Comparison of ENCODE assay signal across 8 cellular contexts in genomic region chr18:63319383-63320040, GRCh38. TPM values are rescaled to one million over a fixed set of nuclear protein-coding genes. Genes with fewer than 3 reads are reported as not detected.
DNase-seq lines count a peak whose midpoint lies in the region; ATAC-seq, FAIRE-seq and TF ChIP-seq lines count a peak whose summit lies in the region.

TSS of gene BCL2 (minus strand) at chr18:63319769.

- no peak for TF ChIP-seq RAD21 in K562 (CRISPR knock-in tag; conservative IDR thresholded peaks at IDR 0.05 in 1 of 2, IDR thresholded peaks at IDR 0.05 in 1 of 2)

- H4K20me1 ChIP-seq in PC-9 (ENCODE audit: insufficient read depth): no peaks in the 10 kb centered on the region
- no peaks in the 10 kb centered on the region for H4K20me1 ChIP-seq in K562 (replicated peaks; ENCODE audit: control insufficient read depth, insufficient read depth, low read length)

- DNase-seq in AG09319 (ENCODE audit: extremely low read depth, low read depth) (peak; percentile 4), PC-9 (peak in 1 of 2 experiments; percentile 16), K562 (ENCODE audit: extremely low read depth in 1 of 4, low spot score in 3 of 4) (peak in 2 of 4 experiments; percentile 28), sigmoid colon (peak; percentile 82), LoVo (ENCODE audit: low spot score) (no peak)

- FAIRE-seq in K562 (lab: Jason Lieb, UNC): no peak

- no peak for TF ChIP-seq CTCF in AG09319 (IDR thresholded peaks at IDR 0.05; ENCODE audit: low read depth, low read length)
- TF ChIP-seq CTCF in PC-9 (conservative IDR thresholded peaks at IDR 0.05): no peak
- TF ChIP-seq CTCF in K562 (IDR thresholded peaks at IDR 0.05 in 2 of 3, conservative IDR thresholded peaks at IDR 0.05 in 1 of 3; ENCODE audit: insufficient read depth in 2 of 3, low read depth in 1 of 3, low read length in 3 of 3): no peak
- no peak for TF ChIP-seq CTCF in sigmoid colon (IDR thresholded peaks at IDR 0.05)

- H3K79me2 ChIP-seq in PC-9 (ENCODE audit: low read depth) (no peaks in the 10 kb centered on the region), K562 (ENCODE audit: control insufficient read depth, insufficient read depth, low read length) (no peaks in the 10 kb centered on the region)

- CTCF ChIA-PET in PC-9 (lab: Charles Lee) (interaction anchor here (0.7 kb wide), 1 partner anchor 684 kb away, joined by 4 read pairs; no protein-coding TSS in a partner anchor), K562 (lab: Yijun Ruan, JAX; ENCODE audit: low intra/inter-chr PET ratio) (interaction anchor here (0.6 kb wide), 1 partner anchor 406 kb away, joined by 3 read pairs; no protein-coding TSS in a partner anchor)

- TF ChIP-seq EP300 in K562 (IDR thresholded peaks at IDR 0.05; ENCODE audit: low read length) (no peak), sigmoid colon (IDR thresholded peaks at IDR 0.05) (no peak)

- H3K4me3 ChIP-seq in PC-9 (peak within 1 kb of the TSS; percentile 87), K562 (peak within 1 kb of the TSS; percentile 46), iPS-18c (ENCODE audit: insufficient read depth, low read depth, low read length) (peak within 1 kb of the TSS; percentile 64), sigmoid colon (peak within 1 kb of the TSS; percentile 64 to 75 (median 73))

- in situ Hi-C loops in K562 (cut with MboI): loop anchor here (5.0 kb wide), 1 partner anchor 302 kb away; no protein-coding TSS in a partner anchor

- H3K4me2 ChIP-seq in PC-9 (peak within 1 kb of the TSS; percentile 90), K562 (ENCODE audit: insufficient read depth, low read length) (peak within 1 kb of the TSS; percentile 76)

- H3K9me1 ChIP-seq in K562 (ENCODE audit: control insufficient read depth, insufficient read depth, low read length): no peaks in the 10 kb centered on the region

- no peaks in the 10 kb centered on the region for H3K9me2 ChIP-seq in PC-9 (ENCODE audit: insufficient read depth)

- POLR2A ChIA-PET in PC-9 (lab: Charles Lee; ENCODE audit: unreplicated experiment) (no interaction called here), K562 (lab: Yijun Ruan, JAX) (interaction anchor here (1.2 kb wide), 1 partner anchor 167 kb away, joined by 3 read pairs; no protein-coding TSS in a partner anchor)

- peak within 1 kb of the TSS; percentile 63 to 92 for H3K9ac ChIP-seq in K562 (ENCODE audit: insufficient read depth in 1 of 2, low read depth in 2 of 2, low read length in 2 of 2)

- peaks cover 18% of the 10 kb centered on the region; the same call in 1 of the 2 replicates for H3K4me1 ChIP-seq in PC-9 (replicated peaks; ENCODE audit: insufficient read depth)
- H3K4me1 ChIP-seq in K562 (replicated peaks in 1 of 2; ENCODE audit: control insufficient read depth in 2 of 2, insufficient read depth in 2 of 2, low read length in 2 of 2): peaks cover 7 to 17% of the 10 kb centered on the region in 2 experiments; a peak in 4 of 5 replicates
- H3K4me1 ChIP-seq in sigmoid colon: peaks cover 0 to 53% (median 34%) of the 10 kb centered on the region in 4 donors

- H3K27ac ChIP-seq in PC-9 (0 out of 2 replicates have a peak within 1 kb of the TSS, but pooled peaks have one; percentile 43), K562 (ENCODE audit: extremely low read depth, low read depth, low read length) (peak within 1 kb of the TSS; percentile 60; the same call in 1 of the 3 replicates), sigmoid colon (peak within 1 kb of the TSS; percentile 86 to 90 (median 88))

- H3K27me3 ChIP-seq in PC-9 (ENCODE audit: insufficient read depth, low read depth) (no peaks in the 10 kb centered on the region), K562 (ENCODE audit: control insufficient read depth in 2 of 2, insufficient read depth in 2 of 2, low read length in 2 of 2) (peaks cover 0 to 10% of the 10 kb centered on the region in 2 experiments; a peak in 2 of 5 replicates), sigmoid colon (no peaks in the 10 kb centered on the region)

- H3K36me3 ChIP-seq in PC-9 (ENCODE audit: low read depth) (no peaks in the 10 kb centered on the region), K562 (ENCODE audit: control insufficient read depth, insufficient read depth, low read length) (no peaks in the 10 kb centered on the region), sigmoid colon (no peaks in the 10 kb centered on the region)

- 2% methylated on average over 18 of the region's 59 CpGs for WGBS in K562 (ENCODE audit: insufficient coverage, low coverage, missing lambda C conversion rate)
- 1% methylated on average over 59 of the region's 59 CpGs for WGBS in sigmoid colon, 2 donors

- TF ChIP-seq POLR2A in K562 (conservative IDR thresholded peaks at IDR 0.05) (no peak), sigmoid colon (IDR thresholded peaks at IDR 0.05) (peak; percentile 20 to 23)

- H3F3A ChIP-seq in PC-9 (ENCODE audit: insufficient read depth, low read depth): peaks cover 11% of the 10 kb centered on the region; the same call in 1 of the 2 replicates

- H2AFZ ChIP-seq in PC-9 (peak within 1 kb of the TSS; percentile 98), K562 (ENCODE audit: low read depth, low read length) (peak within 1 kb of the TSS; percentile 91)

- H3K9me3 ChIP-seq in PC-9 (ENCODE audit: insufficient read depth, low read depth): no peaks in the 10 kb centered on the region
- H3K9me3 ChIP-seq in K562 (replicated peaks; ENCODE audit: control insufficient read depth, insufficient read depth, low read depth, low read length): no peaks in the 10 kb centered on the region
- peaks cover 4% of the 10 kb centered on the region for H3K9me3 ChIP-seq in iPS-18c (ENCODE audit: control insufficient read depth, insufficient read depth, low read length)
- no peaks in the 10 kb centered on the region for H3K9me3 ChIP-seq in sigmoid colon

- no TSS peak for BruUV-seq in PC-9 (replicated peaks; lab: Mats Ljungman, UMichigan)
- no TSS peak for BruUV-seq in K562 (replicated peaks; lab: Mats Ljungman, UMichigan)

- peak; percentile 14 for ATAC-seq in GM18868 (IDR thresholded peaks at IDR 0.05; ENCODE audit: unreplicated experiment)
- ATAC-seq in HG03159 (IDR thresholded peaks at IDR 0.05; ENCODE audit: unreplicated experiment): peak; percentile 1
- peak; percentile 68 for ATAC-seq in K562

- intact Hi-C loops in PC-9 (cut with micrococcal nuclease; ENCODE audit: unreplicated experiment) (loop anchor here (1.0 to 10.0 kb wide), 4 partner anchors 82 to 732 kb away; no protein-coding TSS in a partner anchor), K562 (cut with micrococcal nuclease) (loop anchor here (5.0 kb wide), 1 partner anchor 187 kb away; no protein-coding TSS in a partner anchor), sigmoid colon (cut with DNase I) (loop anchor here (2.0 to 5.0 kb wide), 4 partner anchors 57 to 142 kb away; partner anchors contain the start of gene VPS4B)

TF ChIP-seq in K562, 482 proteins besides CTCF, POLR2A, EP300 and RAD21 (continues in another document):
- TF ChIP-seq NRF1 (conservative IDR thresholded peaks at IDR 0.05 in 1 of 2, IDR thresholded peaks at IDR 0.05 in 1 of 2): 0 out of 4 replicates have a peak, but pooled peaks of 1 of the 2 experiments have one; percentile 20
- TF ChIP-seq KDM5B (IDR thresholded peaks at IDR 0.05; ENCODE audit: insufficient replicate concordance, low read depth, low read length): peak; percentile 15
- no peak for TF ChIP-seq ZBTB17 (CRISPR knock-in tag; IDR thresholded peaks at IDR 0.05)
- TF ChIP-seq ZNF12 (CRISPR knock-in tag; IDR thresholded peaks at IDR 0.05): no peak
- TF ChIP-seq ZNF395 (CRISPR knock-in tag; IDR thresholded peaks at IDR 0.05): no peak
- TF ChIP-seq E2F6 (IDR thresholded peaks at IDR 0.05; ENCODE audit: borderline replicate concordance in 1 of 2, extremely low read depth in 1 of 2, insufficient read depth in 1 of 2, insufficient read length in 1 of 2, low read depth in 1 of 2, low read length in 1 of 2, poor library complexity in 1 of 2, severe bottlenecking in 1 of 2): peak in 1 of 2 experiments; percentile 26
- no peak for TF ChIP-seq TSC22D4 (tag; IDR thresholded peaks at IDR 0.05)
- TF ChIP-seq FOXM1 (IDR thresholded peaks at IDR 0.05; ENCODE audit: low read depth): no peak
- no peak for TF ChIP-seq FOXM1 (CRISPR knock-in tag; IDR thresholded peaks at IDR 0.05; ENCODE audit: low read depth)

RNA-seq across cellular contexts. Expression of gene BCL2, which starts in this region (rescaled TPM):
- 2.0 TPM in 2 replicates for total RNA-seq in PC-9 (2021)
- 1.1 and 2.6 TPM in 2 replicates for total RNA-seq in K562 (2011; cell fraction: chromatin; rRNA removed; ENCODE audit: low replicate concordance)
- total RNA-seq in K562 (2011; cell fraction: nucleolus; rRNA removed): 1.0 and 1.2 TPM in 2 replicates
- total RNA-seq in K562 (2011; cell fraction: nucleoplasm; rRNA removed): 2.5 and 3.2 TPM in 2 replicates
- 0.50 and 0.65 TPM in 2 replicates for total RNA-seq in K562 (2014; rRNA removed)
- total RNA-seq in K562 (2014; rRNA removed; fragmentation: Illumina TruSeq; extraction: Trizol): 0.80 and 0.91 TPM in 2 replicates
- 0.76 and 0.98 TPM in 2 replicates for total RNA-seq in K562 (2015; rRNA removed; fragmentation: Illumina TruSeq; extraction: Trizol)
- 1.1 and 1.2 TPM in 2 replicates for total RNA-seq in K562 (2021)
- polyA plus RNA-seq in K562 (2011; rRNA removed): 0.43 and 0.78 TPM in 2 replicates
- 0.37 and 0.61 TPM in 2 replicates for polyA plus RNA-seq in K562 (2011; cell fraction: cytosol; rRNA removed)
- polyA plus RNA-seq in K562 (2011; cell fraction: nucleus; rRNA removed): 0.44 and 0.75 TPM in 2 replicates
- 0.66 and 0.75 TPM in 2 replicates for polyA plus RNA-seq in K562 (2012)
- 0.65 and 0.72 TPM in 2 replicates for polyA plus RNA-seq in K562 (2014; fragmentation: Illumina TruSeq; extraction: Trizol)
- under 1 TPM; 0.10 to 0.18 TPM for polyA plus RNA-seq in K562 (2014; fragmentation: Nextera tagmentation; extraction: Ambion mirVana)
- polyA plus RNA-seq in K562 (2014; rRNA removed): 0.23 and 0.62 TPM in 2 replicates
- 1.3 and 2.3 TPM in 2 replicates for polyA minus RNA-seq in K562 (2011; rRNA and poly(A)+ RNA removed)
- 0.82 and 1.0 TPM in 2 replicates for polyA minus RNA-seq in K562 (2011; cell fraction: cytosol; rRNA and poly(A)+ RNA removed)
- polyA minus RNA-seq in K562 (2011; cell fraction: nucleus; rRNA and poly(A)+ RNA removed): 2.4 and 2.8 TPM in 2 replicates
- total RNA-seq in sigmoid colon: 10 to 100 TPM; 11.3 to 25.7 (median 18.1) TPM
- 1 to 10 TPM; 2.8 to 9.7 (median 3.6) TPM for polyA plus RNA-seq in sigmoid colon

Comparison
In these comparisons a context has a peak if more than half of its experiments do, and no peak if none do; other contexts are left out.
1. ATAC-seq: peak in every context shown above with its lines; median percentile 68 in K562; 14 in GM18868; 1 in HG03159.